18 cellular contexts compared by ENCODE assay signal in the genomic region with DNA sequence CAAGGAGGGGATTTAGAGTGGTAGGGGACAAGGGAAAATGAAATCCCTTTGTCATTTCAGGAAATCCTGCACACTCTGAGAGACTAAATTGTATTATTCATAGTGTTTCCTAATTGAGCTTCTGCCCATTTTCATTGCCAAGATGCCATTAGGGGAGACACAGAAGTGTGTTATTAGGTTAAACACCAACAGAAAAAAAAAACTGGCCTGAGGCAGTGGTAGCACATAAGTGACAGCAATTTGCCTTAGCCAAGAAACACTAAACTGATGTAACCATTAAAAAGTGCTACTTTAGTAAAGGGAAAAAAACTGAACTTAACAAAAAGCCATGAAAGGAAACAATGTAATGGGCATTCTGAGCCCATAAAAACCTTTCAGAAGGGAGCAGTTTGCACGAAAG.
DNase-seq lines count a peak whose midpoint lies in the region; ATAC-seq and TF ChIP-seq lines count a peak whose summit lies in the region.
"Had no signal": no experiment of that assay in that cellular context is flagged by ENCODE, and none has a peak within 500 bp of the region (broad histone marks: within the 10 kb centered on the region; RNA-seq: fewer than 3 reads in every experiment).

No MANE protein-coding gene starts in this region.

- CTCF ChIA-PET in HEK293T (lab: Yijun Ruan, JAX), result no interaction called here

- no peak for ATAC-seq in GM21825 (IDR thresholded peaks at IDR 0.05; ENCODE audit: unreplicated experiment)
- ATAC-seq: K562 had no signal

- POLR2A ChIA-PET in HEK293T (lab: Yijun Ruan, JAX), result no interaction called here

- peak; percentile 86 for DNase-seq in DMS79 (lab: John Stamatoyannopoulos, UW)
- peak; percentile 58 for DNase-seq in NCI-H1105 (lab: John Stamatoyannopoulos, UW)
- peak; percentile 88 for DNase-seq in NCI-H69 (lab: John Stamatoyannopoulos, UW)
- DNase-seq in left kidney (ENCODE audit: low read depth, low spot score), result peak; percentile 47
- no peak for DNase-seq in HEK293T (ENCODE audit: extremely low spot score)
- no peak for DNase-seq in medulla oblongata (ENCODE audit: extremely low spot score)
- DNase-seq in NCI-H1436 (lab: John Stamatoyannopoulos, UW), result no peak
- DNase-seq: ACHN; BE2C; C1 segment of cervical spinal cord; Caco-2; CD4-positive, CD25-positive, alpha-beta regulatory T cell; GF-D8; GOT3; H7; IMR-90 had no signal

TF ChIP-seq in HEK293T, 16 proteins besides CTCF, POLR2A, EP300 and RAD21:
- TF ChIP-seq BHLHE40 (IDR thresholded peaks at IDR 0.05; ENCODE audit: borderline replicate concordance), result no peak
TF ChIP-seq in HEK293T: peak in this region for 0.

Comparison
In these comparisons a context has a peak if more than half of its experiments do, and no peak if none do; other contexts are left out.
1. DNase-seq: peak in DMS79 (single experiment), NCI-H1105 (single experiment), NCI-H69 (single experiment) and left kidney (single experiment); none in HEK293T (single experiment), medulla oblongata (single experiment) and NCI-H1436 (single experiment).